In genomic region chr1:160679893-160680292, GRCh38 we compare ENCODE assay signal across 1 cellular context.
TF ChIP-seq lines count a peak whose summit lies in the region.

No MANE protein-coding gene starts in this region.

TF ChIP-seq in H1, 55 proteins besides CTCF, POLR2A, EP300 and RAD21:
- TF ChIP-seq HDAC6 (IDR thresholded peaks at IDR 0.05; ENCODE audit: low read depth, low read length) (no peak), SUZ12 (IDR thresholded peaks at IDR 0.05; ENCODE audit: low read length) (no peak)
